Comparison of ENCODE assay signal across 8 cellular contexts in genomic region chr1:26788515-26788785, GRCh38. TPM values are rescaled to one million over a fixed set of nuclear protein-coding genes. Genes with fewer than 3 reads are reported as not detected.
DNase-seq lines count a peak whose midpoint lies in the region; ATAC-seq and TF ChIP-seq lines count a peak whose summit lies in the region.

No MANE protein-coding gene starts in this region.

- H3K9me3 ChIP-seq in mammary epithelial cell (replicated peaks; ENCODE audit: insufficient read depth, low read length): no peaks in the 10 kb centered on the region
- no peaks in the 10 kb centered on the region for H3K9me3 ChIP-seq in mononuclear cell (ENCODE audit: low read depth, low read length)

- in situ Hi-C loops in mammary epithelial cell (cut with MboI; ENCODE audit: low sequenced_read_pairs in 2 of 2): loop anchor here in 1 of 2 donors (5.0 kb wide), 1 partner anchor 191 kb away; no protein-coding TSS in a partner anchor

- 3% methylated on average over 5 of the region's 10 CpGs for WGBS in mammary epithelial cell (ENCODE audit: low coverage, missing lambda C conversion rate)

- H3K27me3 ChIP-seq in mammary epithelial cell (ENCODE audit: insufficient read depth, low read length) (no peaks in the 10 kb centered on the region), mononuclear cell (ENCODE audit: insufficient read depth, low read length) (no peaks in the 10 kb centered on the region)

- peak; percentile 46 for DNase-seq in stimulated activated CD4-positive, alpha-beta T cell treated with anti-CD3 and anti-CD28 coated beads, Interleukin-15, amount 100 ng/mL, for 24 hours
- no peak for DNase-seq in stimulated activated CD4-positive, alpha-beta T cell treated with anti-CD3 and anti-CD28 coated beads, Interleukin-2, amount 100 ng/mL, for 24 hours
- no peak for DNase-seq in mammary epithelial cell
- DNase-seq in NCI-H1092 (lab: John Stamatoyannopoulos, UW): no peak
- no peak for DNase-seq in GOT3 (lab: John Stamatoyannopoulos, UW)
- DNase-seq in kidney tubule cell (ENCODE audit: low spot score): no peak

- CTCF ChIA-PET in mammary epithelial cell (lab: Charles Lee; ENCODE audit: low non-redundant PET): interaction anchor here (0.6 to 2.4 kb wide), 5 partner anchors 89 to 188 kb away, joined by 3 to 28 read pairs (median 6); no protein-coding TSS in a partner anchor

- H3K4me2 ChIP-seq in mammary epithelial cell (ENCODE audit: insufficient read depth, low read depth, low read length): peak overlapping the region; percentile 89

- H2AFZ ChIP-seq in mammary epithelial cell (ENCODE audit: low read depth, low read length): peak overlapping the region; percentile 95

- H3K4me1 ChIP-seq in mammary epithelial cell (ENCODE audit: insufficient read depth, low read length) (peaks cover 26% of the 10 kb centered on the region), mononuclear cell (ENCODE audit: insufficient read depth, low read length) (peaks cover 70% of the 10 kb centered on the region)

- H3K4me3 ChIP-seq in mammary epithelial cell (replicated peaks in 1 of 3; ENCODE audit: insufficient read depth in 1 of 3, low read depth in 2 of 3, low read length in 3 of 3) (peak overlapping the region; percentile 61 to 80 (median 74)), mononuclear cell (ENCODE audit: low read length) (peak overlapping the region; percentile 90)

- peak overlapping the region; percentile 93 for H3K27ac ChIP-seq in mammary epithelial cell (ENCODE audit: insufficient read depth, low read depth, low read length)

- no peak for TF ChIP-seq CTCF in mammary epithelial cell (conservative IDR thresholded peaks at IDR 0.05 in 1 of 2, IDR thresholded peaks at IDR 0.05 in 1 of 2; ENCODE audit: extremely low read depth in 1 of 2, insufficient read depth in 1 of 2, low read depth in 1 of 2, low read length in 2 of 2)

- dilution Hi-C loops in mammary epithelial cell (cut with HindIII; ENCODE audit: low sequenced_read_pairs): loop anchor here (5.0 kb wide), 2 partner anchors 99 to 186 kb away; no protein-coding TSS in a partner anchor

- intact Hi-C loops in mammary epithelial cell (cut with micrococcal nuclease): loop anchor here (2.0 kb wide), 1 partner anchor 54 kb away; no protein-coding TSS in a partner anchor

- no peak for ATAC-seq in GM21576 (IDR thresholded peaks at IDR 0.05; ENCODE audit: unreplicated experiment)

- no peaks in the 10 kb centered on the region for H3K36me3 ChIP-seq in mammary epithelial cell (ENCODE audit: insufficient read depth, low read length)

- BruUV-seq in mammary epithelial cell (replicated peaks; lab: Mats Ljungman, UMichigan): no TSS peak

- H3K9ac ChIP-seq in mammary epithelial cell (ENCODE audit: insufficient read depth, low read length): peak overlapping the region; percentile 88

- peaks cover 16% of the 10 kb centered on the region for H3K79me2 ChIP-seq in mammary epithelial cell (ENCODE audit: insufficient read depth, low read length)

- no peaks in the 10 kb centered on the region for H4K20me1 ChIP-seq in mammary epithelial cell (ENCODE audit: insufficient read depth, low read length)

RNA-seq across cellular contexts. Expression of gene PIGV, which starts 0.7 kb away (rescaled TPM):
- 10 to 100 TPM; 18.0 to 19.2 TPM for total RNA-seq in mammary epithelial cell
- polyA plus RNA-seq in mammary epithelial cell: 19.1 TPM
- polyA minus RNA-seq in mammary epithelial cell: 10.1 TPM
- total RNA-seq in mononuclear cell: 5.2 TPM

RNA-seq across cellular contexts. Expression of gene ZDHHC18, which starts 38.0 kb away (rescaled TPM):
- total RNA-seq in mammary epithelial cell (10 to 100 TPM; 14.2 to 20.2 TPM), mononuclear cell (26.1 TPM)
- polyA plus RNA-seq in mammary epithelial cell: 24.5 TPM
- polyA minus RNA-seq in mammary epithelial cell: 19.8 TPM
